In the genomic region with DNA sequence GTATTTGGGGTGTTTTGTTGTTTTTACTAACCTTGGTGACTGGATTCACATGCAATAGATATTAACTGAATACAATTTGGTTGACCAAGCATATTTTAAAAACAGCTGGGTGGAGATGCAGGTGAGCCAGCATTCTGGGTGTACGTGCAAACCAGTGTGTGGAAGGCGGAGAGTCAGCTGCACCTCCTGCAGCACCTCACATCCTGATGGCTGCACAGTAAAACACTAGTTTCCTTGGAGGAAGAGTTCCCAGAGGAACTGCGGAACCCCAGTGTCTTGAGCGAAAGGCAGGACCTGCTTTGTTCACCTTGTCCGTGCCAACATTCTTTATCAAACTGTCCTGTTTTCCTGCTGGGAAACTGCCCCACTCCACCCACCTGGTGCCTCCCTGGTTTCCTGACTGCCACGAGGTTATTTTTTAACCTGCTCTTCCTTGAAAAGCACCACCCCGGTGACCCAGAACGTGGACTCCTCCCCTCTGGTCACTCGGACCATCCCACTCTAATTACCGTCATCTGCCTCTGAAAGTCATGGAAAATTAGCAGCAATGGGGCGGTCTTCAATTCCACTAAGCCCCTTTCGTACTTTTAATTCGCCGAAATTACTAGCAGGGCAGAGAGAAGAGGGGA, we compare ENCODE assay signal across 8 cellular contexts. TPM values are rescaled to one million over a fixed set of nuclear protein-coding genes. Genes with fewer than 3 reads are reported as not detected.
A peak's percentile ranks its signal among the peaks of the same experiment; 100 is the strongest.
DNase-seq lines count a peak whose midpoint lies in the region; ATAC-seq, FAIRE-seq and TF ChIP-seq lines count a peak whose summit lies in the region.

No MANE protein-coding gene starts in this region.

- CTCF ChIA-PET in A549 (lab: Yijun Ruan, JAX), result interaction anchor here (0.8 to 8.3 kb wide), 30 partner anchors 9 to 706 kb away, joined by 3 to 168 read pairs (median 6); a partner anchor contains a TSS
- CTCF ChIA-PET in GM10248 (lab: Yijun Ruan, JAX), result interaction anchor here (0.8 to 5.4 kb wide), 27 partner anchors 9 to 528 kb away, joined by 3 to 170 read pairs (median 5); no protein-coding TSS in a partner anchor

- DNase-seq in A549 (ENCODE audit: low read depth in 1 of 2, low spot score in 1 of 2), result peak; percentile 75 to 76
- peak; percentile 63 for DNase-seq in HuH-7.5 (ENCODE audit: low spot score)
- DNase-seq in caudate nucleus (lab: John Stamatoyannopoulos, UW), result peak in 9 of 61 donors; percentile 4 to 59 (median 12)
- DNase-seq in right lobe of liver, result peak; percentile 81 to 93 (median 88)
- no peak for DNase-seq in GM10248 (ENCODE audit: extremely low spot score)
- no peak for DNase-seq in activated gamma-delta T cell treated with Interleukin-2 at 50 U/mL for 16 hours

- peak overlapping the region; percentile 95 for H3K4me2 ChIP-seq in A549

- peak overlapping the region; percentile 75 to 87 for H3K27ac ChIP-seq in A549
- peak overlapping the region; percentile 60 for H3K27ac ChIP-seq in caudate nucleus (ENCODE audit: low read depth, low read length)
- peak overlapping the region; percentile 94 to 98 (median 96) for H3K27ac ChIP-seq in right lobe of liver
- peak overlapping the region; percentile 72 for H3K27ac ChIP-seq in temporal lobe (ENCODE audit: low read depth, low read length)

- H3K4me1 ChIP-seq in A549 (peaks cover 40% of the 10 kb centered on the region), right lobe of liver (peaks cover 0 to 53% (median 22%) of the 10 kb centered on the region in 4 donors)

- H3K27me3 ChIP-seq in right lobe of liver, result no peaks in the 10 kb centered on the region

- POLR2A ChIA-PET in A549 (lab: Yijun Ruan, JAX), result no interaction called here
- POLR2A ChIA-PET in GM10248 (lab: Yijun Ruan, JAX), result no interaction called here

- peak; percentile 22; the same call in 1 of the 2 replicates for TF ChIP-seq POLR2A in A549 (IDR thresholded peaks at IDR 0.05; ENCODE audit: low read length)
- peak; percentile 51 for TF ChIP-seq POLR2A in right lobe of liver (IDR thresholded peaks at IDR 0.05)

- ATAC-seq in A549, result peak; percentile 64 to 68
- ATAC-seq in right lobe of liver, result peak; percentile 47 to 76 (median 60)
- ATAC-seq in GM18498 (IDR thresholded peaks at IDR 0.05; ENCODE audit: unreplicated experiment), result no peak

- intact Hi-C loops in right lobe of liver (cut with DNase I), result loop anchor here (5.0 kb wide), 2 partner anchors 42 to 107 kb away; no protein-coding TSS in a partner anchor

- TF ChIP-seq CTCF in A549 (IDR thresholded peaks at IDR 0.05) (no peak), right lobe of liver (IDR thresholded peaks at IDR 0.05) (no peak), GM10248 (IDR thresholded peaks at IDR 0.05; ENCODE audit: control extremely low read depth, extremely low read depth, low read depth, missing control alignments) (no peak)

- H3K4me3 ChIP-seq in A549 (peak overlapping the region; percentile 99), right lobe of liver (peak overlapping the region; percentile 20 to 95 (median 94))

- no peak for TF ChIP-seq EP300 in A549 (IDR thresholded peaks at IDR 0.05)

- H3K9me3 ChIP-seq in A549 (no peaks in the 10 kb centered on the region), right lobe of liver (no peaks in the 10 kb centered on the region)

- 4% methylated on average over 14 of the region's 14 CpGs for WGBS in A549 (ENCODE audit: missing lambda C conversion rate)
- 8% methylated on average over 10 of the region's 14 CpGs for WGBS in right lobe of liver (ENCODE audit: insufficient coverage, low coverage, low lambda C conversion rate, missing lambda C conversion rate)

- no peaks in the 10 kb centered on the region for H3K36me3 ChIP-seq in right lobe of liver

- FAIRE-seq in A549 (lab: Jason Lieb, UNC), result no peak

- TF ChIP-seq RAD21 in A549 (conservative IDR thresholded peaks at IDR 0.05 in 1 of 2, IDR thresholded peaks at IDR 0.05 in 1 of 2), result no peak

TF ChIP-seq in A549, 52 proteins besides CTCF, POLR2A, EP300 and RAD21:
- TF ChIP-seq KDM1A (IDR thresholded peaks at IDR 0.05; ENCODE audit: low read depth), result no peak
- TF ChIP-seq CBX8 (IDR thresholded peaks at IDR 0.05), result no peak
- TF ChIP-seq HOXA7 (CRISPR knock-in tag; IDR thresholded peaks at IDR 0.05), result no peak
- TF ChIP-seq RFX5 (IDR thresholded peaks at IDR 0.05), result 0 out of 2 replicates have a peak, but pooled peaks have one; percentile 13
- TF ChIP-seq MAFK (IDR thresholded peaks at IDR 0.05; ENCODE audit: partially characterized antibody), result peak; percentile 55
- TF ChIP-seq ESRRA (IDR thresholded peaks at IDR 0.05; ENCODE audit: borderline replicate concordance, low read length), result no peak
- TF ChIP-seq CHD4 (IDR thresholded peaks at IDR 0.05; ENCODE audit: borderline replicate concordance), result no peak
- TF ChIP-seq SREBF2 (IDR thresholded peaks at IDR 0.05), result no peak
- TF ChIP-seq, protein P1, sequence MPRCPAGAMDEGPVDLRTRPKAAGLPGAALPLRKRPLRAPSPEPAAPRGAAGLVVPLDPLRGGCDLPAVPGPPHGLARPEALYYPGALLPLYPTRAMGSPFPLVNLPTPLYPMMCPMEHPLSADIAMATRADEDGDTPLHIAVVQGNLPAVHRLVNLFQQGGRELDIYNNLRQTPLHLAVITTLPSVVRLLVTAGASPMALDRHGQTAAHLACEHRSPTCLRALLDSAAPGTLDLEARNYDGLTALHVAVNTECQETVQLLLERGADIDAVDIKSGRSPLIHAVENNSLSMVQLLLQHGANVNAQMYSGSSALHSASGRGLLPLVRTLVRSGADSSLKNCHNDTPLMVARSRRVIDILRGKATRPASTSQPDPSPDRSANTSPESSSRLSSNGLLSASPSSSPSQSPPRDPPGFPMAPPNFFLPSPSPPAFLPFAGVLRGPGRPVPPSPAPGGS (IDR thresholded peaks at IDR 0.05), result 0 out of 3 replicates have a peak, but pooled peaks have one; percentile 26
- TF ChIP-seq NPAS2 (CRISPR knock-in tag; IDR thresholded peaks at IDR 0.05; ENCODE audit: borderline replicate concordance), result no peak
- TF ChIP-seq, protein P2, sequence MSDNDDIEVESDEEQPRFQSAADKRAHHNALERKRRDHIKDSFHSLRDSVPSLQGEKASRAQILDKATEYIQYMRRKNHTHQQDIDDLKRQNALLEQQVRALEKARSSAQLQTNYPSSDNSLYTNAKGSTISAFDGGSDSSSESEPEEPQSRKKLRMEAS (IDR thresholded peaks at IDR 0.05), result peak; percentile 67
- TF ChIP-seq CHD2 (IDR thresholded peaks at IDR 0.05; ENCODE audit: low read length, partially characterized antibody), result no peak
- TF ChIP-seq, protein P3, sequence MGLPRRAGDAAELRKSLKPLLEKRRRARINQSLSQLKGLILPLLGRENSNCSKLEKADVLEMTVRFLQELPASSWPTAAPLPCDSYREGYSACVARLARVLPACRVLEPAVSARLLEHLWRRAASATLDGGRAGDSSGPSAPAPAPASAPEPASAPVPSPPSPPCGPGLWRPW (IDR thresholded peaks at IDR 0.05), result no peak
- TF ChIP-seq TFCP2L1 (CRISPR knock-in tag; IDR thresholded peaks at IDR 0.05), result no peak
- TF ChIP-seq RARB (CRISPR knock-in tag; IDR thresholded peaks at IDR 0.05), result no peak
- no peak for TF ChIP-seq TP53 (CRISPR knock-in tag; IDR thresholded peaks at IDR 0.05)
- TF ChIP-seq FOSL2 (IDR thresholded peaks at IDR 0.05), result no peak
- no peak for TF ChIP-seq FOSL2 (CRISPR knock-in tag; IDR thresholded peaks at IDR 0.05)
- TF ChIP-seq CEBPB (IDR thresholded peaks at IDR 0.05), result no peak

RNA-seq across cellular contexts. Expression of a gene that starts 1.0 kb away (rescaled TPM):
- 8.2 and 9.6 TPM in 2 replicates for polyA plus RNA-seq in A549 (2011; rRNA removed)
- polyA plus RNA-seq in A549 (2012; cell fraction: cytosol; rRNA removed), result 0.94 and 1.3 TPM in 2 replicates
- 1.3 and 1.4 TPM in 2 replicates for polyA plus RNA-seq in A549 (2012; cell fraction: nucleus; rRNA removed)
- 2.2 to 5.4 TPM (median 4.7 TPM) in 3 replicates for polyA plus RNA-seq in A549 (2017; fragmentation: RNase III; extraction: RNeasy Plus Mini Kit Qiagen cat#74134 plus additional on column Dnase treatment)
- 13.4 and 20.6 TPM in 2 replicates for polyA minus RNA-seq in A549 (2011; rRNA and poly(A)+ RNA removed)
- 10 to 100 TPM in 4 of 6 experiments, 1 to 10 TPM in 2; 9.2 to 23.3 (median 15.2) TPM for total RNA-seq in right lobe of liver
- 7.4 TPM for total RNA-seq in temporal lobe

Comparison
In these comparisons a context has a peak if more than half of its experiments do, and no peak if none do; other contexts are left out.
1. DNase-seq: peak in A549 (2 of 2), HuH-7.5 (single experiment) and right lobe of liver (3 of 3); none in GM10248 (single experiment) and activated gamma-delta T cell treated with Interleukin-2 at 50 U/mL for 16 hours (single experiment).
2. Peak in every context shown above with its lines, with median percentiles within 50 percentile points of each other: H3K27ac ChIP-seq.